Comparison of ENCODE assay signal across 14 cellular contexts in genomic region chr9:84758817-84759216, GRCh38.
DNase-seq lines count a peak whose midpoint lies in the region; ATAC-seq and TF ChIP-seq lines count a peak whose summit lies in the region.
"Had no signal": no experiment of that assay in that cellular context is flagged by ENCODE, and none has a peak within 500 bp of the region (broad histone marks: within the 10 kb centered on the region; RNA-seq: fewer than 3 reads in every experiment).

No MANE protein-coding gene starts in this region.

- H3K9me3 ChIP-seq in colonic mucosa, result no peaks in the 10 kb centered on the region
- H3K9me3 ChIP-seq: BE2C had no signal

- H3K4me1 ChIP-seq in colonic mucosa, result no peaks in the 10 kb centered on the region
- H3K4me1 ChIP-seq: BE2C, neural progenitor cell had no signal

- H3K27me3 ChIP-seq in colonic mucosa, result no peaks in the 10 kb centered on the region
- H3K27me3 ChIP-seq: BE2C, neural progenitor cell had no signal

- no peak overlapping the region for H3K4me3 ChIP-seq in colonic mucosa
- H3K4me3 ChIP-seq: neural progenitor cell had no signal

- no peak for TF ChIP-seq CTCF in colonic mucosa (IDR thresholded peaks at IDR 0.05)

- DNase-seq in colonic mucosa, result no peak
- DNase-seq in LoVo (ENCODE audit: low spot score), result no peak
- DNase-seq in NCI-H187 (lab: John Stamatoyannopoulos, UW), result no peak
- DNase-seq: BE2C, immature natural killer cell, MV-4-11, NCI-H2081 treated with DMSO at 0.1 percent for 48 hours, NCI-H526, OCI-M1 had no signal

- peak overlapping the region; percentile 3 for H3K27ac ChIP-seq in colonic mucosa
- H3K27ac ChIP-seq: neural progenitor cell had no signal

- no peaks in the 10 kb centered on the region for H3K36me3 ChIP-seq in colonic mucosa
- H3K36me3 ChIP-seq: BE2C, neural progenitor cell had no signal

- H3K9ac ChIP-seq in colonic mucosa (ENCODE audit: low read depth in 2 of 2, low read length in 2 of 2), result no peak overlapping the region
- H3K9ac ChIP-seq: neural progenitor cell had no signal

- intact Hi-C loops in colonic mucosa (cut with DNase I), result no loop called here

- ATAC-seq in GM18861 (IDR thresholded peaks at IDR 0.05; ENCODE audit: unreplicated experiment) (peak; percentile 10), GM19455 (IDR thresholded peaks at IDR 0.05; ENCODE audit: unreplicated experiment) (peak; percentile 4), HG03460 (IDR thresholded peaks at IDR 0.05; ENCODE audit: unreplicated experiment) (peak; percentile 4), HG03196 (IDR thresholded peaks at IDR 0.05; ENCODE audit: unreplicated experiment) (no peak)
